9 cellular contexts compared by ENCODE assay signal in the genomic region with DNA sequence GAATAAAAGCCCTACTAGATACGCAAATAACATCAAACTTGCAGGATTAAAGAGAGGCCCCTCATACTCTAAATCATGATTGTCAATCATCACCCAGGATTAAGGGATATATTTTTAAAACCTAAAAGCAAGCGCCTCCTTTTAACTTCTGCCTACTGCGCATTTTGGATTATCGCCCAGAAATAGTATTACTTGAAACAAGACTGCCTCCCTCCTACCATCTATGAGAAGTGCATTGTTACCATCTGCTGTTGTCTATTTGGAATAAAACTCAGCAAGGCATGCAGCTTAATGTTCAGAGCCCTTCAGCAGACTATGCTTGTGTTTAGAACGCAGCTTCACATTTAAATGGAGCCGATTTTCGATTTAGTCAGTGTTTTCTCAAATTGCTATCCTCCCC.
DNase-seq lines count a peak whose midpoint lies in the region; ATAC-seq, FAIRE-seq and TF ChIP-seq lines count a peak whose summit lies in the region.
"Had no signal": no experiment of that assay in that cellular context is flagged by ENCODE, and none has a peak within 500 bp of the region (broad histone marks: within the 10 kb centered on the region; RNA-seq: fewer than 3 reads in every experiment).

No MANE protein-coding gene starts in this region.

- H3K27ac ChIP-seq in RWPE2 (ENCODE audit: poor library complexity, severe bottlenecking) = no peak overlapping the region
- no peak overlapping the region for H3K27ac ChIP-seq in effector memory CD4-positive, alpha-beta T cell (ENCODE audit: insufficient read depth, low read length, poor library complexity, severe bottlenecking)

- H3K9me3 ChIP-seq in RWPE2 (ENCODE audit: severe bottlenecking) = no peaks in the 10 kb centered on the region
- no peaks in the 10 kb centered on the region for H3K9me3 ChIP-seq in effector memory CD4-positive, alpha-beta T cell (ENCODE audit: control insufficient read depth, low read length)

- ATAC-seq in RWPE2 (ENCODE audit: low read depth) = peak; percentile 45; the same call in 1 of the 3 replicates
- ATAC-seq in sciatic nerve = no peak
- no peak for ATAC-seq in HG02642 (IDR thresholded peaks at IDR 0.05; ENCODE audit: poor library complexity, unreplicated experiment)

- peak; percentile 85 for DNase-seq in DMS 273 (lab: John Stamatoyannopoulos, UW; ENCODE audit: unreplicated experiment)
- DNase-seq in NB4 (ENCODE audit: low read depth) = peak; percentile 8
- DNase-seq in RWPE2 (ENCODE audit: low spot score) = no peak
- no peak for DNase-seq in effector memory CD4-positive, alpha-beta T cell
- no peak for DNase-seq in sciatic nerve (ENCODE audit: low spot score)
- DNase-seq in activated naive CD4-positive, alpha-beta T cell treated with anti-CD3 and anti-CD28 coated beads, Interleukin-2, amount 10 ng/mL, durations not matched to agents 7 days and 5 days = no peak
- DNase-seq: T1000 had no signal

- H3K9me3 Mint-ChIP-seq in activated naive CD4-positive, alpha-beta T cell treated with anti-CD3 and anti-CD28 coated beads, Interleukin-2, amount 10 ng/mL, durations not matched to agents 7 days and 5 days = no peaks in the 10 kb centered on the region

- H3K4me1 ChIP-seq in RWPE2 (ENCODE audit: insufficient read depth, poor library complexity, severe bottlenecking) = no peaks in the 10 kb centered on the region
- H3K4me1 ChIP-seq in effector memory CD4-positive, alpha-beta T cell (ENCODE audit: control insufficient read depth, insufficient read depth, low read length, poor library complexity, severe bottlenecking) = no peaks in the 10 kb centered on the region

- CTCF ChIA-PET in activated naive CD4-positive, alpha-beta T cell treated with anti-CD3 and anti-CD28 coated beads, Interleukin-2, amount 10 ng/mL, durations not matched to agents 7 days and 5 days (lab: Charles Lee) = no interaction called here

- H3K27ac Mint-ChIP-seq in activated naive CD4-positive, alpha-beta T cell treated with anti-CD3 and anti-CD28 coated beads, Interleukin-2, amount 10 ng/mL, durations not matched to agents 7 days and 5 days = no peak overlapping the region

- intact Hi-C loops in sciatic nerve (cut with DNase I) = no loop called here

- H3K4me3 ChIP-seq in NB4 (ENCODE audit: low read depth, low read length) (no peak overlapping the region), RWPE2 (ENCODE audit: severe bottlenecking) (no peak overlapping the region)
- H3K4me3 ChIP-seq in effector memory CD4-positive, alpha-beta T cell (ENCODE audit: insufficient read depth, low read depth, low read length, poor library complexity, severe bottlenecking) = no peak overlapping the region

- H3K4me3 Mint-ChIP-seq in activated naive CD4-positive, alpha-beta T cell treated with anti-CD3 and anti-CD28 coated beads, Interleukin-2, amount 10 ng/mL, durations not matched to agents 7 days and 5 days = no peak overlapping the region

- TF ChIP-seq CTCF in NB4 (IDR thresholded peaks at IDR 0.05; ENCODE audit: low read depth, low read length) (no peak), RWPE2 (IDR thresholded peaks at IDR 0.05; ENCODE audit: poor library complexity, severe bottlenecking) (peak; percentile 48)

- H3K27me3 Mint-ChIP-seq in activated naive CD4-positive, alpha-beta T cell treated with anti-CD3 and anti-CD28 coated beads, Interleukin-2, amount 10 ng/mL, durations not matched to agents 7 days and 5 days = peaks cover 12% of the 10 kb centered on the region

- H3K27me3 ChIP-seq in RWPE2 (ENCODE audit: insufficient read depth, poor library complexity, severe bottlenecking) = peaks cover 47% of the 10 kb centered on the region
- no peaks in the 10 kb centered on the region for H3K27me3 ChIP-seq in effector memory CD4-positive, alpha-beta T cell (replicated peaks; ENCODE audit: control insufficient read depth, insufficient read depth, low read length, poor library complexity, severe bottlenecking)

- no peaks in the 10 kb centered on the region for H3K36me3 Mint-ChIP-seq in activated naive CD4-positive, alpha-beta T cell treated with anti-CD3 and anti-CD28 coated beads, Interleukin-2, amount 10 ng/mL, durations not matched to agents 7 days and 5 days

- FAIRE-seq in islet of Langerhans (lab: Jason Lieb, UNC) = peak; percentile 58

- no peaks in the 10 kb centered on the region for H3K36me3 ChIP-seq in RWPE2 (ENCODE audit: low read depth)
- no peaks in the 10 kb centered on the region for H3K36me3 ChIP-seq in effector memory CD4-positive, alpha-beta T cell (ENCODE audit: control insufficient read depth, insufficient read depth, low read length)

- TF ChIP-seq POLR2A in NB4 (IDR thresholded peaks at IDR 0.05; ENCODE audit: extremely low read depth, insufficient read length) = no peak

- no peaks in the 10 kb centered on the region for H3K4me1 Mint-ChIP-seq in activated naive CD4-positive, alpha-beta T cell treated with anti-CD3 and anti-CD28 coated beads, Interleukin-2, amount 10 ng/mL, durations not matched to agents 7 days and 5 days

Comparison
In these comparisons a context has a peak if more than half of its experiments do, and no peak if none do; other contexts are left out.
1. DNase-seq: peak in DMS 273 (single experiment) and NB4 (single experiment); none in RWPE2 (single experiment), effector memory CD4-positive, alpha-beta T cell (0 of 3), sciatic nerve (single experiment) and activated naive CD4-positive, alpha-beta T cell treated with anti-CD3 and anti-CD28 coated beads, Interleukin-2, amount 10 ng/mL, durations not matched to agents 7 days and 5 days (single experiment).